7 cellular contexts compared by ENCODE assay signal in the genomic region with DNA sequence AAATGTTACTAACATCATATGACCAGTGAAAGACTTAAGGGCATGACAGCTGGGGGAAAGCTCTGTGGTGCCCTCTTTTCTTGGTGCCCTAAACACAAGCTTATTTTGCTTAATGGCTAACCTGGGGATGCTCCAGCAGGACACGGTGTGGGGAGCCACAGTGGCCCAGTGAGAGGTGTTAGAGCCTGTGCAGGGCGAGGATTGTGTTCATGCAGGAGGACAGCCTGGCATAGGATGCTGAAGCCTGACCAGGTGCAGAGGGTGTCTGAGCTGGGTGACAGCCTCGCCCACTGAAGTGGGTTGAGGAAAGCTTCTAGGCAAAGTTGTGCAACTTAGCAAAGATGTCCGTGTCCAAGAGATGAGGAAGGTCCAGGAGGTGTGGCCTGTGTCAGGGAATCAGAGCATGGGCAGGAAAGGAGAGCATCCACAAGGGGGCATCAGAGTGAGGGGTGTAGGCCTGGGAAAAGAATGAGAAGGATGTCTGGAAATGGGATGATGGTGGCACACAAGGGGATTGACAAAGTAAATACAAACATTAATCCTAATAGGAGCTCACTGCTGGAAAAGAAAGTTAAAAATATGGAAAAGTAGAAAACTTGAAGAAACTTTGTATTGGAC. TPM values are rescaled to one million over a fixed set of nuclear protein-coding genes. Genes with fewer than 3 reads are reported as not detected.
A peak's percentile ranks its signal among the peaks of the same experiment; 100 is the strongest.
DNase-seq lines count a peak whose midpoint lies in the region; ATAC-seq and TF ChIP-seq lines count a peak whose summit lies in the region.

No MANE protein-coding gene starts in this region.

- H4K5ac ChIP-seq in mesendoderm (ENCODE audit: low read length) = no peak overlapping the region

- H3K27ac ChIP-seq in mesendoderm (ENCODE audit: low read depth, low read length) (no peak overlapping the region), upper lobe of left lung (no peak overlapping the region)

- no peak overlapping the region for H2BK15ac ChIP-seq in mesendoderm (replicated peaks; ENCODE audit: low read depth)

- H3K4me2 ChIP-seq in mesendoderm (ENCODE audit: low read length) = no peak overlapping the region

- no peaks in the 10 kb centered on the region for H3K4me1 ChIP-seq in mesendoderm (ENCODE audit: control insufficient read depth, low read depth, low read length)
- H3K4me1 ChIP-seq in upper lobe of left lung = no peaks in the 10 kb centered on the region

- H2BK120ac ChIP-seq in mesendoderm (ENCODE audit: low read depth, low read length) = no peak overlapping the region

- H3K79me2 ChIP-seq in mesendoderm (ENCODE audit: control insufficient read depth, insufficient read depth, low read length) = no peaks in the 10 kb centered on the region

- no peak overlapping the region for H3K4me3 Mint-ChIP-seq in T-cell

- H3K4ac ChIP-seq in mesendoderm (ENCODE audit: low read depth, low read length) = no peak overlapping the region

- no CpG with 5 or more reads among the region's 4 CpGs for WGBS in mesendoderm (ENCODE audit: extremely low coverage, insufficient coverage, low lambda C conversion rate)
- WGBS in upper lobe of left lung, 2 donors = 56 to 65% methylated on average over 4 of the region's 4 CpGs

- peaks cover 0 to 4% (median 0%) of the 10 kb centered on the region in 3 donors for H3K4me1 Mint-ChIP-seq in T-cell

- no peaks in the 10 kb centered on the region for H3K79me1 ChIP-seq in mesendoderm (ENCODE audit: low read length)

- H3K27me3 ChIP-seq in mesendoderm (ENCODE audit: insufficient read depth, low read length, poor library complexity) = no peaks in the 10 kb centered on the region
- H3K27me3 ChIP-seq in upper lobe of left lung = no peaks in the 10 kb centered on the region

- H3K56ac ChIP-seq in mesendoderm (ENCODE audit: low read length) = no peak overlapping the region

- no peak overlapping the region for H3K18ac ChIP-seq in mesendoderm (ENCODE audit: low read length)

- CTCF ChIA-PET in T-cell (lab: Charles Lee) = interaction anchor here (0.6 to 2.8 kb wide), 8 partner anchors 37 to 215 kb away, joined by 3 to 18 read pairs (median 4); no protein-coding TSS in a partner anchor

- no peak for TF ChIP-seq EP300 in upper lobe of left lung (IDR thresholded peaks at IDR 0.05)

- no peak overlapping the region for H3K23ac ChIP-seq in mesendoderm (ENCODE audit: low read length)

- peaks cover 0 to under 1% of the 10 kb centered on the region in 2 donors for H3K27me3 Mint-ChIP-seq in T-cell

- POLR2A ChIA-PET in T-cell (lab: Charles Lee) = interaction anchor here in 1 of 2 donors (0.5 kb wide), 1 partner anchor 84 kb away, joined by 4 read pairs; no protein-coding TSS in a partner anchor

- H3K9ac ChIP-seq in mesendoderm (ENCODE audit: low read length) = no peak overlapping the region

- TF ChIP-seq CTCF in cardiac fibroblast (IDR thresholded peaks at IDR 0.05; ENCODE audit: low read depth, low read length) (peak; percentile 73), upper lobe of left lung (IDR thresholded peaks at IDR 0.05) (peak; percentile 36 to 60 (median 42))

- H3K9me3 Mint-ChIP-seq in T-cell = no peaks in the 10 kb centered on the region

- DNase-seq in ELR (ENCODE audit: low read depth) (peak; percentile 66), HT1080 (ENCODE audit: low read depth) (peak; percentile 65), T-cell (peak in 28 of 34 experiments; percentile 4 to 46 (median 23)), cardiac fibroblast (ENCODE audit: low read depth in 2 of 2) (peak; percentile 70 to 71), mesendoderm (peak; percentile 74), upper lobe of left lung (peak in 1 of 2 donors; percentile 36), KG1 (lab: John Stamatoyannopoulos, UW) (no peak)

- H3K36me3 ChIP-seq in mesendoderm (ENCODE audit: control insufficient read depth, insufficient read depth, low read length) (no peaks in the 10 kb centered on the region), upper lobe of left lung (no peaks in the 10 kb centered on the region)

- no peak overlapping the region for H3K27ac Mint-ChIP-seq in T-cell

- no peaks in the 10 kb centered on the region for H3K9me3 ChIP-seq in upper lobe of left lung

- no peak overlapping the region for H2AK5ac ChIP-seq in mesendoderm (ENCODE audit: low read length)

- no peak overlapping the region for H3K4me3 ChIP-seq in cardiac fibroblast (replicated peaks in 1 of 2; ENCODE audit: low read depth in 2 of 2, low read length in 2 of 2)
- no peak overlapping the region for H3K4me3 ChIP-seq in mesendoderm (ENCODE audit: low read length)
- H3K4me3 ChIP-seq in upper lobe of left lung = no peak overlapping the region

- H3K36me3 Mint-ChIP-seq in T-cell = no peaks in the 10 kb centered on the region

- H4K8ac ChIP-seq in mesendoderm (ENCODE audit: low read depth, low read length) = no peak overlapping the region

- peak in 3 of 4 experiments; percentile 23 to 52 (median 47) for ATAC-seq in T-cell (replicated peaks in 1 of 4)
- ATAC-seq in upper lobe of left lung (ENCODE audit: low FRiP score in 2 of 2) = peak; percentile 67 to 77

- TF ChIP-seq POLR2A in upper lobe of left lung (IDR thresholded peaks at IDR 0.05) = no peak

- no peak overlapping the region for H2BK5ac ChIP-seq in mesendoderm (ENCODE audit: low read length)

RNA-seq across cellular contexts. Expression of gene SLC17A4, which starts 33.9 kb away (rescaled TPM):
- not detected in 2 replicates for total RNA-seq in HT1080 (2014; rRNA removed; shearing (Covaris generic))
- not detected in 2 replicates for polyA plus RNA-seq in HT1080 (2015; cell fraction: cytosol; rRNA removed)
- polyA plus RNA-seq in HT1080 (2015; cell fraction: nucleus; rRNA removed) = not detected in 2 replicates
- not detected for total RNA-seq in T-cell
- polyA plus RNA-seq in mesendoderm (2013, experiment 1 of 2) = not detected
- not detected for polyA plus RNA-seq in mesendoderm (2013, experiment 2 of 2)
- not detected for total RNA-seq in upper lobe of left lung

RNA-seq across cellular contexts. Expression of gene SLC17A1, which starts 43.4 kb away (rescaled TPM):
- not detected in 2 replicates for total RNA-seq in HT1080 (2014; rRNA removed; shearing (Covaris generic))
- not detected in 2 replicates for polyA plus RNA-seq in HT1080 (2015; cell fraction: cytosol; rRNA removed)
- 0.14 TPM in 1 of 2 replicates, not detected in the other for polyA plus RNA-seq in HT1080 (2015; cell fraction: nucleus; rRNA removed)
- total RNA-seq in T-cell = under 1 TPM in 1 of 5 donors, not detected in 4; 0.16 TPM
- polyA plus RNA-seq in mesendoderm (2013, experiment 1 of 2) = not detected
- polyA plus RNA-seq in mesendoderm (2013, experiment 2 of 2) = not detected
- total RNA-seq in upper lobe of left lung = not detected
